ENCODE assay signal across 8 cellular contexts in the genomic region with DNA sequence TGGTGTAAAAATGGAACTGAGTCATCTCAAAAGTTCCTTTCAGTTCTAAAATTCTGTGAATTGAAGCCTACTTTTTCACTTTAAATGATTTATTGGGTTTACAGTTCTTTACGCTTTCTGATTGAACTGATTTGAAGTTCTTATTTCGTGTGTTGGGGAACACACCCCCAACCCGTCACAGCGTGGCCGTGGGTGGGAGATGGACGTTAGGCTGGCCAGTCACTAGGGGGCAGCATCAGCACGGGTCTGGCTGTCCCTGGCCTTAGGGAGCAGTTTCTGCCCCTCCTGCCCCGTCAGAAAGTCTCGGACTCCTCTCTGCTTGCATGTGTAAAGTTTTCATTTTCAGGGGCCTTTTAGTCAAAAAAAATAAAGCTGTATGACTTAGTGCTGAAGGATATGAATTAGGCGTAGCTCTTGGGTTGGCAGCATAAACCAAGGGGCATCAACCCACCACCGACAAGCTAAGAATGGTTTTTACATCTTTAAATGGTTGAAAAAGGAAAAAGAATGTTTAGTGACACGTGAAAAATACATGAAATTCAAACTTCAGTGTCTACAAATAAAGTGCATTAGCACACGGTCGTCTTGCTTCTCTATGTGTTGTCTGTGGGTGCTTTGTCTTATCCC.
DNase-seq lines count a peak whose midpoint lies in the region; ATAC-seq and TF ChIP-seq lines count a peak whose summit lies in the region.

No MANE protein-coding gene starts in this region.

- H3K4me3 Mint-ChIP-seq in activated CD8-positive, alpha-beta T cell treated with anti-CD3 and anti-CD28 coated beads, Interleukin-2, amount 10 ng/mL, durations not matched to agents 7 days and 5 days = no peak overlapping the region

- peak; percentile 67 for ATAC-seq in GM18861 (IDR thresholded peaks at IDR 0.05; ENCODE audit: unreplicated experiment)
- peak; percentile 55 for ATAC-seq in HG03108 (IDR thresholded peaks at IDR 0.05; ENCODE audit: unreplicated experiment)
- ATAC-seq in activated CD8-positive, alpha-beta T cell treated with anti-CD3 and anti-CD28 coated beads, Interleukin-2, amount 10 ng/mL, durations not matched to agents 7 days and 5 days = no peak

- CTCF ChIA-PET in activated CD8-positive, alpha-beta T cell treated with anti-CD3 and anti-CD28 coated beads, Interleukin-2, amount 10 ng/mL, durations not matched to agents 7 days and 5 days (lab: Charles Lee) = interaction anchor here (0.7 to 5.3 kb wide), 17 partner anchors 9 to 399 kb away, joined by 3 to 31 read pairs (median 3); a partner anchor contains a TSS

- H3K27ac Mint-ChIP-seq in activated CD8-positive, alpha-beta T cell treated with anti-CD3 and anti-CD28 coated beads, Interleukin-2, amount 10 ng/mL, durations not matched to agents 7 days and 5 days = peak overlapping the region; percentile 69

- POLR2A ChIA-PET in activated CD8-positive, alpha-beta T cell treated with anti-CD3 and anti-CD28 coated beads, Interleukin-2, amount 10 ng/mL, durations not matched to agents 7 days and 5 days (lab: Charles Lee) = no interaction called here

- H3K4me1 Mint-ChIP-seq in activated CD8-positive, alpha-beta T cell treated with anti-CD3 and anti-CD28 coated beads, Interleukin-2, amount 10 ng/mL, durations not matched to agents 7 days and 5 days (ENCODE audit: low read depth) = peaks cover 39% of the 10 kb centered on the region

- H3K36me3 Mint-ChIP-seq in activated CD8-positive, alpha-beta T cell treated with anti-CD3 and anti-CD28 coated beads, Interleukin-2, amount 10 ng/mL, durations not matched to agents 7 days and 5 days (ENCODE audit: low read depth) = peaks cover 29% of the 10 kb centered on the region

- H3K9me3 Mint-ChIP-seq in activated CD8-positive, alpha-beta T cell treated with anti-CD3 and anti-CD28 coated beads, Interleukin-2, amount 10 ng/mL, durations not matched to agents 7 days and 5 days (ENCODE audit: insufficient read depth) = no peaks in the 10 kb centered on the region

- H3K27me3 Mint-ChIP-seq in activated CD8-positive, alpha-beta T cell treated with anti-CD3 and anti-CD28 coated beads, Interleukin-2, amount 10 ng/mL, durations not matched to agents 7 days and 5 days (ENCODE audit: low read depth) = no peaks in the 10 kb centered on the region

- peak; percentile 94 for TF ChIP-seq CTCF in AG09319 (IDR thresholded peaks at IDR 0.05; ENCODE audit: low read depth, low read length)

- DNase-seq in AG09319 (ENCODE audit: extremely low read depth, low read depth) (peak; percentile 35), NCI-H774 (lab: John Stamatoyannopoulos, UW) (peak; percentile 23), mesenteric fat pad (ENCODE audit: low spot score) (peak; percentile 89)
- DNase-seq in activated CD8-positive, alpha-beta T cell treated with anti-CD3 and anti-CD28 coated beads, Interleukin-2, amount 10 ng/mL, durations not matched to agents 7 days and 5 days = peak; percentile 65
- peak; percentile 13 for DNase-seq in effector CD8-positive, alpha-beta T cell (lab: John Stamatoyannopoulos, UW)
- DNase-seq in stimulated activated CD8-positive, alpha-beta memory T cell treated with anti-CD3 and anti-CD28 coated beads, Interleukin-2, amount 100 ng/mL, for 48 hours (ENCODE audit: low read depth in 2 of 2) = peak; percentile 75 to 81

Comparison
In these comparisons a context has a peak if more than half of its experiments do, and no peak if none do; other contexts are left out.
1. DNase-seq: peak in every context shown above with its lines; median percentile 89 in mesenteric fat pad; 78 in stimulated activated CD8-positive, alpha-beta memory T cell treated with anti-CD3 and anti-CD28 coated beads, Interleukin-2, amount 100 ng/mL, for 48 hours; 65 in activated CD8-positive, alpha-beta T cell treated with anti-CD3 and anti-CD28 coated beads, Interleukin-2, amount 10 ng/mL, durations not matched to agents 7 days and 5 days; 35 in AG09319; 23 in NCI-H774; 13 in effector CD8-positive, alpha-beta T cell.